Comparison of ENCODE assay signal across 8 cellular contexts in the genomic region with DNA sequence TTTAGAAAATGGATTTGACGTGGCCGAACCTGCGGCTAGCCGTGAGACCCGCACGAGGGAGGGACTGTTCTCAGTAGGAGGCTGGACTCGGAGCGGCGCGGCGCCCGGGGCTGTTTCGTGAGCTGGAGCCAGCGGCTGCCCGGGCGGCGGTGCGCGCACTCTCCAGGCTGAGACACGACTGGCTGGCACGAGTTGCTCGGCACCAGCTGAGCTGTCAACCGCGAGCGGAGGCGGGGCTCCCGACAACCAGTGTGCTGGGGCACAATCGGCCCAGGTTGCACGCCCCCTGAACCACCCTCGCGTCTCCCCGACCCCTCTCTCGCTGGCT. TPM values are rescaled to one million over a fixed set of nuclear protein-coding genes. Genes with fewer than 3 reads are reported as not detected.
DNase-seq lines count a peak whose midpoint lies in the region; ATAC-seq, FAIRE-seq and TF ChIP-seq lines count a peak whose summit lies in the region.
"Not testable (repeated sequence)": the region's sequence is repeated elsewhere in the genome, so short reads cannot be mapped to it uniquely, and the experiment has no call there.

No MANE protein-coding gene starts in this region.

- H3K27me3 Mint-ChIP-seq in Caco-2 (ENCODE audit: insufficient read depth, unreplicated experiment); HFFc6 (ENCODE audit: insufficient read depth); activated T-helper 17 cell treated with anti-CD3 and anti-CD28 coated beads, Interleukin-2, amount 50 U/mL, for 72 hours; central memory CD8-positive, alpha-beta T cell: not testable (repeated sequence)

- not testable (repeated sequence) for H3K4me3 ChIP-seq in Caco-2 (ENCODE audit: low read depth, low read length); testis
- peak overlapping the region in 1 of 4 donors; percentile 26 for H3K4me3 ChIP-seq in pancreas

- not testable (repeated sequence) for H3K36me3 ChIP-seq in Caco-2 (ENCODE audit: control insufficient read depth, insufficient read depth, low read length); pancreas; testis (ENCODE audit: low read depth, missing control alignments)

- peak overlapping the region; percentile 72 for H3K4me3 Mint-ChIP-seq in Caco-2 (ENCODE audit: unreplicated experiment)
- peak overlapping the region; percentile 97 for H3K4me3 Mint-ChIP-seq in HFFc6
- not testable (repeated sequence) for H3K4me3 Mint-ChIP-seq in activated T-helper 17 cell treated with anti-CD3 and anti-CD28 coated beads, Interleukin-2, amount 50 U/mL, for 72 hours
- H3K4me3 Mint-ChIP-seq in central memory CD8-positive, alpha-beta T cell, result peak overlapping the region; percentile 72

- not testable (repeated sequence) for TF ChIP-seq CTCF in Caco-2 (IDR thresholded peaks at IDR 0.05; ENCODE audit: insufficient read depth in 1 of 2, low read depth in 1 of 2, low read length in 1 of 2, severe bottlenecking in 1 of 2, unreplicated experiment in 1 of 2); HFFc6 (IDR thresholded peaks at IDR 0.05); pancreas (IDR thresholded peaks at IDR 0.05); testis (IDR thresholded peaks at IDR 0.05)

- H3K4me1 ChIP-seq in Caco-2, pancreas, testis: not testable (repeated sequence)

- DNase-seq in Caco-2 (peak in 1 of 2 experiments; percentile 4), HFFc6 (peak; percentile 43), pancreas (peak in 5 of 6 donors; percentile 1 to 59 (median 17)), testis (peak; percentile 12)
- DNase-seq in central memory CD8-positive, alpha-beta T cell (ENCODE audit: low spot score in 2 of 2); left colon: not testable (repeated sequence)

- H3K27ac ChIP-seq in pancreas, testis: not testable (repeated sequence)

- CTCF ChIA-PET in Caco-2 (lab: Charles Lee), result not testable (repeated sequence)

- H3K27me3 ChIP-seq in Caco-2 (replicated peaks; ENCODE audit: control insufficient read depth, insufficient read depth, low read length); pancreas; testis: not testable (repeated sequence)

- H3K27ac Mint-ChIP-seq in Caco-2 (ENCODE audit: unreplicated experiment); activated T-helper 17 cell treated with anti-CD3 and anti-CD28 coated beads, Interleukin-2, amount 50 U/mL, for 72 hours; central memory CD8-positive, alpha-beta T cell (ENCODE audit: low read depth): not testable (repeated sequence)
- peak overlapping the region; percentile 90 for H3K27ac Mint-ChIP-seq in HFFc6

- intact Hi-C loops in Caco-2 (cut with micrococcal nuclease; ENCODE audit: unreplicated experiment); left colon (cut with DNase I, micrococcal nuclease); pancreas (cut with DNase I); testis (cut with DNase I; ENCODE audit: low total_unique reads): not testable (repeated sequence)

- ATAC-seq in SK-N-SH treated with all-trans-retinoic acid at 6 μM for 48 hours (peak; percentile 99), left colon (peak; percentile 99), pancreas (peak; percentile 99 to 100 (median 99))
- peak; percentile 95 for ATAC-seq in activated T-helper 17 cell treated with anti-CD3 and anti-CD28 coated beads, Interleukin-2, amount 50 U/mL, for 72 hours (replicated peaks)
- ATAC-seq in central memory CD8-positive, alpha-beta T cell (replicated peaks; ENCODE audit: extremely low read depth, poor library complexity, severe bottlenecking), result peak; percentile 99

- WGBS in pancreas, 2 donors, result 0 to 1% methylated on average over 13 to 15 of the region's 33 CpGs
- WGBS in testis, 2 donors, result no CpG with 5 or more reads among the region's 33 CpGs

- H3K9me3 Mint-ChIP-seq in Caco-2 (ENCODE audit: unreplicated experiment); HFFc6; activated T-helper 17 cell treated with anti-CD3 and anti-CD28 coated beads, Interleukin-2, amount 50 U/mL, for 72 hours; central memory CD8-positive, alpha-beta T cell: not testable (repeated sequence)

- FAIRE-seq in pancreas (lab: Jason Lieb, UNC), result not testable (repeated sequence)

- TF ChIP-seq POLR2A in testis (IDR thresholded peaks at IDR 0.05), result not testable (repeated sequence)

- not testable (repeated sequence) for H3K4me1 Mint-ChIP-seq in Caco-2 (ENCODE audit: low read depth, unreplicated experiment); HFFc6 (ENCODE audit: low read depth); activated T-helper 17 cell treated with anti-CD3 and anti-CD28 coated beads, Interleukin-2, amount 50 U/mL, for 72 hours; central memory CD8-positive, alpha-beta T cell

- not testable (repeated sequence) for H3K9me3 ChIP-seq in Caco-2, pancreas, testis

- not testable (repeated sequence) for BruUV-seq in Caco-2 (replicated peaks; lab: Mats Ljungman, UMichigan)

- H3K36me3 Mint-ChIP-seq in Caco-2 (ENCODE audit: insufficient read depth, unreplicated experiment); HFFc6 (ENCODE audit: low read depth); activated T-helper 17 cell treated with anti-CD3 and anti-CD28 coated beads, Interleukin-2, amount 50 U/mL, for 72 hours (ENCODE audit: low read depth); central memory CD8-positive, alpha-beta T cell (ENCODE audit: insufficient read depth): not testable (repeated sequence)

- POLR2A ChIA-PET in Caco-2 (lab: Charles Lee), result not testable (repeated sequence)

RNA-seq across cellular contexts. Expression of a gene that starts 58.5 kb away (rescaled TPM):
- total RNA-seq in Caco-2 (2022) (13.9 and 14.9 TPM in 2 replicates), left colon (10 to 100 TPM; 11.6 to 14.4 TPM), pancreas (10 to 100 TPM in 2 of 6 donors, 1 to 10 TPM in 4; 4.3 to 25.1 (median 9.2) TPM), testis (10 to 100 TPM; 31.7 to 41.2 TPM)
- total RNA-seq in HFFc6 (2021; fragmentation: NEBNext Ultra II Directional; extraction: Animal tissue kit (Norgen Biotek cat#: 25700)), result 10 to 100 TPM; 14.9 to 20.1 (median 17.8) TPM
- 10 to 100 TPM; 23.7 to 24.6 TPM for total RNA-seq in activated T-helper 17 cell treated with anti-CD3 and anti-CD28 coated beads, Interleukin-2, amount 50 U/mL, for 72 hours
- polyA plus RNA-seq in pancreas (1 to 10 TPM; 4.7 to 9.8 TPM), testis (ENCODE audit: insufficient read depth, low read depth, low replicate concordance) (19.5 TPM)
